ENCODE assay signal across 27 cellular contexts in genomic region chr13:49559006-49559405, GRCh38. TPM values are rescaled to one million over a fixed set of nuclear protein-coding genes. Genes with fewer than 3 reads are reported as not detected.
DNase-seq lines count a peak whose midpoint lies in the region; ATAC-seq, FAIRE-seq and TF ChIP-seq lines count a peak whose summit lies in the region.
"Had no signal": no experiment of that assay in that cellular context is flagged by ENCODE, and none has a peak within 500 bp of the region (broad histone marks: within the 10 kb centered on the region; RNA-seq: fewer than 3 reads in every experiment).

No MANE protein-coding gene starts in this region.

- H3K4me1 Mint-ChIP-seq in astrocyte (ENCODE audit: low read depth, unreplicated experiment) (no peaks in the 10 kb centered on the region), endothelial cell (ENCODE audit: unreplicated experiment) (peaks cover 9% of the 10 kb centered on the region)
- H3K4me1 Mint-ChIP-seq: CD14-positive monocyte had no signal

- no peaks in the 10 kb centered on the region for H3K9me2 ChIP-seq in HCT116 (ENCODE audit: insufficient read depth)

- H3K9ac ChIP-seq in HCT116 (ENCODE audit: low read length), result no peak overlapping the region
- H3K9ac ChIP-seq in astrocyte (ENCODE audit: low read length), result no peak overlapping the region
- H3K9ac ChIP-seq: BLaER1 had no signal

- intact Hi-C loops in HCT116 (cut with micrococcal nuclease), result no loop called here

- H3K4me1 ChIP-seq in HCT116 (ENCODE audit: control insufficient read depth in 1 of 2, insufficient read depth in 2 of 2, low read length in 2 of 2) (no peaks in the 10 kb centered on the region), astrocyte (ENCODE audit: insufficient read depth, low read length) (no peaks in the 10 kb centered on the region)
- H3K4me1 ChIP-seq: BE2C, BLaER1 had no signal

- H3K4me3 ChIP-seq in HCT116 (replicated peaks in 1 of 2; ENCODE audit: low read depth in 1 of 2, low read length in 2 of 2), result no peak overlapping the region
- no peak overlapping the region for H3K4me3 ChIP-seq in astrocyte (ENCODE audit: insufficient read depth, low read depth, low read length)
- H3K4me3 ChIP-seq: BLaER1, GM12878 had no signal

- H3K36me3 ChIP-seq in HCT116 (ENCODE audit: control insufficient read depth in 1 of 2, insufficient read depth in 2 of 2, low read length in 2 of 2) (peaks cover 4 to 8% of the 10 kb centered on the region in 2 experiments; a peak in 3 of 4 replicates), astrocyte (ENCODE audit: insufficient read depth, low read length) (peaks cover 9% of the 10 kb centered on the region)

- RAD21 ChIA-PET in HCT116 (lab: Charles Lee; ENCODE audit: low non-redundant PET in 1 of 2, low total read pairs in 2 of 2, uncharacterized antibody in 2 of 2, unreplicated experiment in 2 of 2), result interaction anchor here in 1 of 2 experiments (0.7 kb wide), 1 partner anchor 84 kb away, joined by 3 read pairs; no protein-coding TSS in a partner anchor

- H3K9me3 ChIP-seq in HCT116 (ENCODE audit: control insufficient read depth in 1 of 2, insufficient read depth in 1 of 2, low read depth in 1 of 2, low read length in 2 of 2) (no peaks in the 10 kb centered on the region), astrocyte (ENCODE audit: insufficient read depth, low read depth, low read length) (no peaks in the 10 kb centered on the region)
- H3K9me3 ChIP-seq: BE2C, BLaER1 had no signal

- FAIRE-seq in GM12892 (lab: Jason Lieb, UNC), result peak; percentile 21
- FAIRE-seq in astrocyte (lab: Jason Lieb, UNC), result peak; percentile 59
- FAIRE-seq: A204.1, GM12878 had no signal

- H3K27me3 Mint-ChIP-seq in astrocyte (ENCODE audit: low read depth, unreplicated experiment) (no peaks in the 10 kb centered on the region), endothelial cell (ENCODE audit: unreplicated experiment) (peaks cover 1% of the 10 kb centered on the region)
- H3K27me3 Mint-ChIP-seq: CD4-positive, alpha-beta memory T cell; CD4-positive, CD25-positive, alpha-beta regulatory T cell; CD8-positive, alpha-beta memory T cell had no signal

- no peak for TF ChIP-seq RAD21 in HCT116 (IDR thresholded peaks at IDR 0.05; ENCODE audit: low read depth)

- H3K36me3 Mint-ChIP-seq in astrocyte (ENCODE audit: low read depth, unreplicated experiment), result peaks cover 16% of the 10 kb centered on the region
- H3K36me3 Mint-ChIP-seq in endothelial cell (ENCODE audit: low read depth, unreplicated experiment), result peaks cover 37% of the 10 kb centered on the region

- H4K20me1 ChIP-seq in HCT116 (ENCODE audit: insufficient read depth) (no peaks in the 10 kb centered on the region), astrocyte (ENCODE audit: insufficient read depth, low read length) (no peaks in the 10 kb centered on the region)
- H4K20me1 ChIP-seq: BLaER1 had no signal

- peaks cover 2% of the 10 kb centered on the region for H3K9me3 Mint-ChIP-seq in astrocyte (ENCODE audit: unreplicated experiment)
- H3K9me3 Mint-ChIP-seq in endothelial cell (ENCODE audit: unreplicated experiment), result no peaks in the 10 kb centered on the region
- H3K9me3 Mint-ChIP-seq: CD4-positive, CD25-positive, alpha-beta regulatory T cell; CD8-positive, alpha-beta memory T cell had no signal

- BruUV-seq in HCT116 (replicated peaks; lab: Mats Ljungman, UMichigan), result TSS peak; percentile 32

- H3K27ac ChIP-seq in HCT116 (ENCODE audit: low read depth, low read length) (no peak overlapping the region), astrocyte (ENCODE audit: low read depth, low read length) (no peak overlapping the region)
- H3K27ac ChIP-seq: BLaER1 had no signal

- H3K79me2 ChIP-seq in HCT116 (ENCODE audit: insufficient read depth, low read length), result no peaks in the 10 kb centered on the region
- H3K79me2 ChIP-seq in astrocyte (ENCODE audit: insufficient read depth, low read length), result no peaks in the 10 kb centered on the region

- no peak for DNase-seq in GM12892 (ENCODE audit: insufficient read length)
- DNase-seq in HCT116 (ENCODE audit: low read depth, low spot score), result no peak
- no peak for DNase-seq in astrocyte (ENCODE audit: low read depth)
- no peak for DNase-seq in endothelial cell (ENCODE audit: low spot score)
- DNase-seq in amniotic stem cell (lab: John Stamatoyannopoulos, UW), result no peak
- no peak for DNase-seq in anterior cingulate cortex (lab: John Stamatoyannopoulos, UW)
- DNase-seq: 8988T; ACHN; BE2C; C1 segment of cervical spinal cord; CD4-positive, alpha-beta memory T cell; CD4-positive, CD25-positive, alpha-beta regulatory T cell; CD8-positive, alpha-beta memory T cell; COR-L47; DMS 273 treated with DMSO at 0.1 percent for 48 hours; DMS153; DMS53; DMS79; DND-41; EL; GDM1 had no signal

- no peaks in the 10 kb centered on the region for H3K27me3 ChIP-seq in HCT116 (ENCODE audit: insufficient read depth, low read length)
- no peaks in the 10 kb centered on the region for H3K27me3 ChIP-seq in astrocyte (ENCODE audit: insufficient read depth, low read length)
- H3K27me3 ChIP-seq: BE2C, BLaER1 had no signal

- TF ChIP-seq CTCF in HCT116 (IDR thresholded peaks at IDR 0.05 in 2 of 3, conservative IDR thresholded peaks at IDR 0.05 in 1 of 3; ENCODE audit: borderline replicate concordance in 1 of 3, insufficient read depth in 1 of 3, low read depth in 2 of 3, low read length in 2 of 3), result no peak
- TF ChIP-seq CTCF in astrocyte (IDR thresholded peaks at IDR 0.05; ENCODE audit: insufficient read depth, low read depth, low read length), result no peak
- no peak for TF ChIP-seq CTCF in endothelial cell (IDR thresholded peaks at IDR 0.05; ENCODE audit: unreplicated experiment)

- ATAC-seq in HCT116 (no peak), GM18858 (IDR thresholded peaks at IDR 0.05; ENCODE audit: unreplicated experiment) (no peak), HG02623 (IDR thresholded peaks at IDR 0.05; ENCODE audit: unreplicated experiment) (no peak)
- ATAC-seq: GM12878 had no signal

- TF ChIP-seq POLR2A in GM12892 (IDR thresholded peaks at IDR 0.05; ENCODE audit: low read depth, low read length) (no peak), HCT116 (IDR thresholded peaks at IDR 0.05; ENCODE audit: borderline replicate concordance, extremely low read depth, insufficient read depth, insufficient read length) (no peak)

- no peak overlapping the region for H3K4me2 ChIP-seq in HCT116 (ENCODE audit: low read length)
- no peak overlapping the region for H3K4me2 ChIP-seq in astrocyte (ENCODE audit: low read length)
- H3K4me2 ChIP-seq: BLaER1 had no signal

- CTCF ChIA-PET in HCT116 (lab: Charles Lee), result no interaction called here

- POLR2A ChIA-PET in HCT116 (lab: Charles Lee), result no interaction called here

- H2AFZ ChIP-seq in HCT116 (ENCODE audit: low read depth, low read length, poor library complexity, severe bottlenecking), result no peak overlapping the region
- no peak overlapping the region for H2AFZ ChIP-seq in astrocyte (ENCODE audit: low read depth, low read length)

- H3K27ac Mint-ChIP-seq in astrocyte (ENCODE audit: unreplicated experiment), result no peak overlapping the region
- no peak overlapping the region for H3K27ac Mint-ChIP-seq in endothelial cell (ENCODE audit: unreplicated experiment)
- H3K27ac Mint-ChIP-seq: CD14-positive monocyte; CD4-positive, alpha-beta memory T cell; CD4-positive, CD25-positive, alpha-beta regulatory T cell had no signal

- H3K4me3 Mint-ChIP-seq in astrocyte (ENCODE audit: unreplicated experiment), result no peak overlapping the region
- H3K4me3 Mint-ChIP-seq in endothelial cell (ENCODE audit: unreplicated experiment), result peak overlapping the region; percentile 56
- H3K4me3 Mint-ChIP-seq: CD14-positive monocyte; CD4-positive, CD25-positive, alpha-beta regulatory T cell; CD8-positive, alpha-beta memory T cell had no signal

TF ChIP-seq in HCT116, 20 proteins besides CTCF, POLR2A, EP300 and RAD21 (continues in another document):
- no peak for TF ChIP-seq EZH2phosphoT487 (IDR thresholded peaks at IDR 0.05; ENCODE audit: borderline replicate concordance)
- no peak for TF ChIP-seq ELF1 (IDR thresholded peaks at IDR 0.05; ENCODE audit: borderline replicate concordance, low read depth)
- no peak for TF ChIP-seq CEBPB (IDR thresholded peaks at IDR 0.05; ENCODE audit: low read depth)
- no peak for TF ChIP-seq FOSL1 (IDR thresholded peaks at IDR 0.05; ENCODE audit: low read depth)
- no peak for TF ChIP-seq YY1 (IDR thresholded peaks at IDR 0.05; ENCODE audit: extremely low read depth, insufficient replicate concordance, low read depth, low read length)
- TF ChIP-seq TCF7L2 (IDR thresholded peaks at IDR 0.05; ENCODE audit: borderline replicate concordance, extremely low read depth, insufficient read depth, insufficient read length), result no peak
- TF ChIP-seq, protein P1, sequence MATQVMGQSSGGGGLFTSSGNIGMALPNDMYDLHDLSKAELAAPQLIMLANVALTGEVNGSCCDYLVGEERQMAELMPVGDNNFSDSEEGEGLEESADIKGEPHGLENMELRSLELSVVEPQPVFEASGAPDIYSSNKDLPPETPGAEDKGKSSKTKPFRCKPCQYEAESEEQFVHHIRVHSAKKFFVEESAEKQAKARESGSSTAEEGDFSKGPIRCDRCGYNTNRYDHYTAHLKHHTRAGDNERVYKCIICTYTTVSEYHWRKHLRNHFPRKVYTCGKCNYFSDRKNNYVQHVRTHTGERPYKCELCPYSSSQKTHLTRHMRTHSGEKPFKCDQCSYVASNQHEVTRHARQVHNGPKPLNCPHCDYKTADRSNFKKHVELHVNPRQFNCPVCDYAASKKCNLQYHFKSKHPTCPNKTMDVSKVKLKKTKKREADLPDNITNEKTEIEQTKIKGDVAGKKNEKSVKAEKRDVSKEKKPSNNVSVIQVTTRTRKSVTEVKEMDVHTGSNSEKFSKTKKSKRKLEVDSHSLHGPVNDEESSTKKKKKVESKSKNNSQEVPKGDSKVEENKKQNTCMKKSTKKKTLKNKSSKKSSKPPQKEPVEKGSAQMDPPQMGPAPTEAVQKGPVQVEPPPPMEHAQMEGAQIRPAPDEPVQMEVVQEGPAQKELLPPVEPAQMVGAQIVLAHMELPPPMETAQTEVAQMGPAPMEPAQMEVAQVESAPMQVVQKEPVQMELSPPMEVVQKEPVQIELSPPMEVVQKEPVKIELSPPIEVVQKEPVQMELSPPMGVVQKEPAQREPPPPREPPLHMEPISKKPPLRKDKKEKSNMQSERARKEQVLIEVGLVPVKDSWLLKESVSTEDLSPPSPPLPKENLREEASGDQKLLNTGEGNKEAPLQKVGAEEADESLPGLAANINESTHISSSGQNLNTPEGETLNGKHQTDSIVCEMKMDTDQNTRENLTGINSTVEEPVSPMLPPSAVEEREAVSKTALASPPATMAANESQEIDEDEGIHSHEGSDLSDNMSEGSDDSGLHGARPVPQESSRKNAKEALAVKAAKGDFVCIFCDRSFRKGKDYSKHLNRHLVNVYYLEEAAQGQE (IDR thresholded peaks at IDR 0.05; ENCODE audit: low read depth), result no peak
- TF ChIP-seq SP1 (IDR thresholded peaks at IDR 0.05; ENCODE audit: low read depth), result no peak

RNA-seq across cellular contexts. Expression of gene RCBTB1, which starts 26.4 kb away (rescaled TPM):
- polyA plus RNA-seq in GM12892 (2012; ENCODE audit: missing spikeins), result 11.7 TPM
- 22.2 TPM for total RNA-seq in HCT116 (2021; ENCODE audit: unreplicated experiment)
- polyA plus RNA-seq in HCT116 (2012), result 6.5 and 8.3 TPM in 2 replicates
- total RNA-seq in astrocyte, result 16.1 and 16.3 TPM in 2 replicates
- total RNA-seq in endothelial cell (ENCODE audit: unreplicated experiment), result 41.2 TPM
